17 cellular contexts compared by ENCODE assay signal in genomic region chr2:96828436-96828835, GRCh38.
"Had no signal": no experiment of that assay in that cellular context is flagged by ENCODE, and none has a peak within 500 bp of the region (broad histone marks: within the 10 kb centered on the region; RNA-seq: fewer than 3 reads in every experiment).

No MANE protein-coding gene starts in this region.

- H3K4me3 ChIP-seq: coronary artery, hepatocyte, psoas muscle had no signal

- H3K9me3 ChIP-seq: psoas muscle had no signal

- H3K27me3 Mint-ChIP-seq: naive B cell, type B pancreatic cell had no signal

- H3K27me3 ChIP-seq: foreskin keratinocyte, hepatocyte had no signal

- ATAC-seq: foreskin keratinocyte, left colon, left ventricle myocardium superior, psoas muscle, sciatic nerve had no signal

- H3K27ac ChIP-seq: coronary artery, foreskin keratinocyte, hepatocyte, parathyroid adenoma, psoas muscle had no signal

- H3K9me3 Mint-ChIP-seq: endodermal cell, naive B cell, type B pancreatic cell had no signal

- DNase-seq: effector CD4-positive, alpha-beta T cell; endodermal cell; erythroblast; foreskin keratinocyte; head of caudate nucleus; left colon; left ventricle myocardium superior; mesendoderm; naive B cell; psoas muscle; retina; stimulated activated naive CD4-positive, alpha-beta T cell treated with Interleukin-2 at 50 U/mL for 16 hours had no signal

- H3K4me3 Mint-ChIP-seq: endodermal cell, naive B cell, type B pancreatic cell had no signal

- H3K27ac Mint-ChIP-seq: endodermal cell, type B pancreatic cell had no signal

- H3K4me1 ChIP-seq: foreskin keratinocyte had no signal
